In the genomic region with DNA sequence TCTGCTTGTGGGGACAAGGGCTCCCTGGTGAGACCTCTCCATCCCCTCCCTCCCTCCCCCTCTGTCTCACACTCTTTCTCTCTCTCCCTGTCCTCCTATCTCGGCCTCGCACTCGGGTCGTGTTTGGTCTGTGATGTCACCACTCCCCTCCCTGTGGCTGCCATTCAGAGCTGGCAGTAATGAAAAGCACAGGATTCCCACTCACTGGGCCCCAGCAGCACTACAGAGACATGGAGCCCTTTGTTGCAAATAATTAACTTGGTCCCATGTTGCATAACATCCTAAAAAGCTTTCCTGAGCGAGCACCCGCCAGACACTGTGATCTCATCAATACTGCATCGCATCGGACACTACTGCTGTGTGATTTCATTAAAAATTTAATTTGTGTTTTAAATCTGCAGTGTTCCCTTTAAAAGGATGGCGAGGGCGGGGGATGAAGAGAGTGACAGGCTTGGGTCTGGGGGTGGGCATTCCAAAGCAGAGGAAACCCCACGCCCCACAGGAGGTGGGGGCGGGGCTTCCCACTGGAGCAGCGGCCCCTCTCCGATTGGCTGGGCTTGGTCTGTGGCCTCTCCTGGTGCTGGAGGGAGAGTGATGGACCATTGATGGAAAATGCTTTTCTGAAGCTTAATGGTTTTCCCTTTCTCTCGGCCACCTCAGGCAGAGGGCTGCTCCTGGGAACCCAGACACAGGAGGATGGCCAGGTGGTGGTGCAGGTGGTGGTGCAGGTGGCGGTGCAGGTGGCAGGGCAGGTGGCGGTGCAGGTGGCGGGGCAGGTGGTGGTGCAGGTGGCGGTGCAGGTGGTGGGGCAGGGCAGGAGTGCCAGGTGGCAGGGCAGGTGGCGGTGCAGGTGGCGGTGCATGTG, we compare ENCODE assay signal across 16 cellular contexts. TPM values are rescaled to one million over a fixed set of nuclear protein-coding genes. Genes with fewer than 3 reads are reported as not detected.
DNase-seq lines count a peak whose midpoint lies in the region; ATAC-seq and TF ChIP-seq lines count a peak whose summit lies in the region.
"Had no signal": no experiment of that assay in that cellular context is flagged by ENCODE, and none has a peak within 500 bp of the region (broad histone marks: within the 10 kb centered on the region; RNA-seq: fewer than 3 reads in every experiment).

No MANE protein-coding gene starts in this region.

- TF ChIP-seq RAD21 in SK-N-SH (IDR thresholded peaks at IDR 0.05; ENCODE audit: low read length): no peak

- H3K79me2 ChIP-seq in SK-N-SH (ENCODE audit: insufficient read depth): no peaks in the 10 kb centered on the region

- H4K20me1 ChIP-seq in SK-N-SH (ENCODE audit: insufficient read depth): no peaks in the 10 kb centered on the region

- H3K4me3 ChIP-seq in SK-N-SH (ENCODE audit: low read depth in 2 of 2, low read length in 1 of 2): no peak overlapping the region; a peak in 1 of 4 replicates
- H3K4me3 ChIP-seq: SK-N-MC had no signal

- POLR2A ChIA-PET in SK-N-SH (lab: Yijun Ruan, JAX): no interaction called here

- 43% methylated on average over 21 of the region's 21 CpGs for WGBS in SK-N-SH (ENCODE audit: low lambda C conversion rate)

- no peak for TF ChIP-seq EP300 in SK-N-SH (IDR thresholded peaks at IDR 0.05; ENCODE audit: borderline replicate concordance in 1 of 2, low read depth in 1 of 2, low read length in 1 of 2)

- H3K36me3 ChIP-seq in SK-N-SH (replicated peaks in 1 of 2; ENCODE audit: control insufficient read depth in 1 of 2, insufficient read depth in 2 of 2, low read length in 1 of 2): no peaks in the 10 kb centered on the region

- CTCF ChIA-PET in SK-N-SH (lab: Yijun Ruan, JAX): interaction anchor here (0.8 to 4.8 kb wide), 5 partner anchors 15 to 490 kb away, joined by 3 to 21 read pairs (median 9); a partner anchor contains a TSS

- peak; percentile 34 for DNase-seq in DMS53 (lab: John Stamatoyannopoulos, UW)
- DNase-seq in DMS53 treated with DMSO at 0.1 percent for 48 hours (lab: John Stamatoyannopoulos, UW; ENCODE audit: unreplicated experiment): no peak
- DNase-seq in SK-N-SH: peak; percentile 91
- DNase-seq in iPS-NIHi7 (ENCODE audit: extremely low spot score): peak; percentile 77
- DNase-seq in renal cortical epithelial cell (ENCODE audit: low read depth): peak; percentile 57
- DNase-seq in activated effector memory CD4-positive, alpha-beta T cell treated with Interleukin-2 at 50 U/mL for 16 hours: no peak
- DNase-seq in HPDE6-E6E7 (ENCODE audit: extremely low spot score): no peak
- DNase-seq: 8988T; activated CD4-positive, alpha-beta T cell treated with anti-CD3 and anti-CD28 coated beads, Interleukin-2, amount 50 U/mL, for 4 hours; activated naive CD8-positive, alpha-beta T cell treated with anti-CD3 and anti-CD28 coated beads, Interleukin-2, amount 10 ng/mL, durations not matched to agents 7 days and 5 days; activated T-cell treated with anti-CD3 and anti-CD28 coated beads, Interleukin-2, amount 50 U/mL, for 24 hours; left ventricle myocardium superior; NCI-H187 had no signal

- no peak overlapping the region for H2AFZ ChIP-seq in SK-N-SH (ENCODE audit: low read depth)

- no peaks in the 10 kb centered on the region for H3F3A ChIP-seq in SK-N-SH (replicated peaks; ENCODE audit: insufficient read depth)

- no peak for ATAC-seq in HG03432 (IDR thresholded peaks at IDR 0.05; ENCODE audit: unreplicated experiment)
- ATAC-seq: left ventricle myocardium superior had no signal

- H3K27ac ChIP-seq in SK-N-SH (ENCODE audit: low read depth in 2 of 2, low read length in 1 of 2): no peak overlapping the region
- H3K27ac ChIP-seq: SK-N-MC had no signal

- H3K9me3 ChIP-seq in SK-N-SH: no peaks in the 10 kb centered on the region

- H3K4me1 ChIP-seq in SK-N-SH (ENCODE audit: control insufficient read depth in 1 of 2, insufficient read depth in 2 of 2, low read depth in 1 of 2, low read length in 1 of 2): peaks cover 0 to 3% of the 10 kb centered on the region in 2 experiments; a peak in 2 of 4 replicates

- no peak for TF ChIP-seq CTCF in SK-N-SH (IDR thresholded peaks at IDR 0.05)

- peaks cover 5% of the 10 kb centered on the region for H3K27me3 ChIP-seq in SK-N-SH (ENCODE audit: insufficient read depth)

- H3K4me2 ChIP-seq in SK-N-SH: no peak overlapping the region

- H3K9me2 ChIP-seq in SK-N-SH: no peaks in the 10 kb centered on the region

- H3K9ac ChIP-seq in SK-N-SH: no peak overlapping the region

TF ChIP-seq in SK-N-SH, 30 proteins besides CTCF, POLR2A, EP300 and RAD21 (continues in another document):
- TF ChIP-seq, protein P1, sequence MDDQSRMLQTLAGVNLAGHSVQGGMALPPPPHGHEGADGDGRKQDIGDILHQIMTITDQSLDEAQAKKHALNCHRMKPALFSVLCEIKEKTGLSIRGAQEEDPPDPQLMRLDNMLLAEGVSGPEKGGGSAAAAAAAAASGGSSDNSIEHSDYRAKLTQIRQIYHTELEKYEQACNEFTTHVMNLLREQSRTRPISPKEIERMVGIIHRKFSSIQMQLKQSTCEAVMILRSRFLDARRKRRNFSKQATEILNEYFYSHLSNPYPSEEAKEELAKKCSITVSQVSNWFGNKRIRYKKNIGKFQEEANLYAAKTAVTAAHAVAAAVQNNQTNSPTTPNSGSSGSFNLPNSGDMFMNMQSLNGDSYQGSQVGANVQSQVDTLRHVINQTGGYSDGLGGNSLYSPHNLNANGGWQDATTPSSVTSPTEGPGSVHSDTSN (IDR thresholded peaks at IDR 0.05): no peak
- TF ChIP-seq POLR2AphosphoS5 (IDR thresholded peaks at IDR 0.05; ENCODE audit: low read depth, low read length): no peak
- no peak for TF ChIP-seq RFX5 (IDR thresholded peaks at IDR 0.05; ENCODE audit: low read length)
- no peak for TF ChIP-seq RXRA (IDR thresholded peaks at IDR 0.05; ENCODE audit: borderline replicate concordance, low read depth)
- TF ChIP-seq TEAD4 (IDR thresholded peaks at IDR 0.05; ENCODE audit: borderline replicate concordance, insufficient read depth): no peak
- TF ChIP-seq GABPA (IDR thresholded peaks at IDR 0.05; ENCODE audit: low read depth): no peak
- TF ChIP-seq JUND (IDR thresholded peaks at IDR 0.05): no peak
- no peak for TF ChIP-seq YY1 (IDR thresholded peaks at IDR 0.05; ENCODE audit: low read depth)
- no peak for TF ChIP-seq MXI1 (IDR thresholded peaks at IDR 0.05; ENCODE audit: low read depth, low read length)
- no peak for TF ChIP-seq ELF1 (IDR thresholded peaks at IDR 0.05)
- no peak for TF ChIP-seq SIN3A (IDR thresholded peaks at IDR 0.05; ENCODE audit: borderline replicate concordance, low read depth, low read length)
- TF ChIP-seq, protein P2, sequence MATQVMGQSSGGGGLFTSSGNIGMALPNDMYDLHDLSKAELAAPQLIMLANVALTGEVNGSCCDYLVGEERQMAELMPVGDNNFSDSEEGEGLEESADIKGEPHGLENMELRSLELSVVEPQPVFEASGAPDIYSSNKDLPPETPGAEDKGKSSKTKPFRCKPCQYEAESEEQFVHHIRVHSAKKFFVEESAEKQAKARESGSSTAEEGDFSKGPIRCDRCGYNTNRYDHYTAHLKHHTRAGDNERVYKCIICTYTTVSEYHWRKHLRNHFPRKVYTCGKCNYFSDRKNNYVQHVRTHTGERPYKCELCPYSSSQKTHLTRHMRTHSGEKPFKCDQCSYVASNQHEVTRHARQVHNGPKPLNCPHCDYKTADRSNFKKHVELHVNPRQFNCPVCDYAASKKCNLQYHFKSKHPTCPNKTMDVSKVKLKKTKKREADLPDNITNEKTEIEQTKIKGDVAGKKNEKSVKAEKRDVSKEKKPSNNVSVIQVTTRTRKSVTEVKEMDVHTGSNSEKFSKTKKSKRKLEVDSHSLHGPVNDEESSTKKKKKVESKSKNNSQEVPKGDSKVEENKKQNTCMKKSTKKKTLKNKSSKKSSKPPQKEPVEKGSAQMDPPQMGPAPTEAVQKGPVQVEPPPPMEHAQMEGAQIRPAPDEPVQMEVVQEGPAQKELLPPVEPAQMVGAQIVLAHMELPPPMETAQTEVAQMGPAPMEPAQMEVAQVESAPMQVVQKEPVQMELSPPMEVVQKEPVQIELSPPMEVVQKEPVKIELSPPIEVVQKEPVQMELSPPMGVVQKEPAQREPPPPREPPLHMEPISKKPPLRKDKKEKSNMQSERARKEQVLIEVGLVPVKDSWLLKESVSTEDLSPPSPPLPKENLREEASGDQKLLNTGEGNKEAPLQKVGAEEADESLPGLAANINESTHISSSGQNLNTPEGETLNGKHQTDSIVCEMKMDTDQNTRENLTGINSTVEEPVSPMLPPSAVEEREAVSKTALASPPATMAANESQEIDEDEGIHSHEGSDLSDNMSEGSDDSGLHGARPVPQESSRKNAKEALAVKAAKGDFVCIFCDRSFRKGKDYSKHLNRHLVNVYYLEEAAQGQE (IDR thresholded peaks at IDR 0.05; ENCODE audit: low read depth, low read length): no peak
- TF ChIP-seq NFIC (IDR thresholded peaks at IDR 0.05; ENCODE audit: borderline replicate concordance): no peak
- no peak for TF ChIP-seq MEF2A (IDR thresholded peaks at IDR 0.05; ENCODE audit: borderline replicate concordance, low read depth)
- TF ChIP-seq, protein P3, sequence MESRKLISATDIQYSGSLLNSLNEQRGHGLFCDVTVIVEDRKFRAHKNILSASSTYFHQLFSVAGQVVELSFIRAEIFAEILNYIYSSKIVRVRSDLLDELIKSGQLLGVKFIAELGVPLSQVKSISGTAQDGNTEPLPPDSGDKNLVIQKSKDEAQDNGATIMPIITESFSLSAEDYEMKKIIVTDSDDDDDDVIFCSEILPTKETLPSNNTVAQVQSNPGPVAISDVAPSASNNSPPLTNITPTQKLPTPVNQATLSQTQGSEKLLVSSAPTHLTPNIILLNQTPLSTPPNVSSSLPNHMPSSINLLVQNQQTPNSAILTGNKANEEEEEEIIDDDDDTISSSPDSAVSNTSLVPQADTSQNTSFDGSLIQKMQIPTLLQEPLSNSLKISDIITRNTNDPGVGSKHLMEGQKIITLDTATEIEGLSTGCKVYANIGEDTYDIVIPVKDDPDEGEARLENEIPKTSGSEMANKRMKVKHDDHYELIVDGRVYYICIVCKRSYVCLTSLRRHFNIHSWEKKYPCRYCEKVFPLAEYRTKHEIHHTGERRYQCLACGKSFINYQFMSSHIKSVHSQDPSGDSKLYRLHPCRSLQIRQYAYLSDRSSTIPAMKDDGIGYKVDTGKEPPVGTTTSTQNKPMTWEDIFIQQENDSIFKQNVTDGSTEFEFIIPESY (IDR thresholded peaks at IDR 0.05; ENCODE audit: borderline replicate concordance, low read depth): no peak

RNA-seq across cellular contexts. Expression of a gene that starts 15.3 kb away (rescaled TPM):
- polyA plus RNA-seq in SK-N-SH (2012; rRNA removed): 0.05 and 0.16 TPM in 2 replicates
- polyA plus RNA-seq in SK-N-SH (2012; cell fraction: cytosol; rRNA removed): 0.01 and 0.03 TPM in 2 replicates
- 0.05 and 0.38 TPM in 2 replicates for polyA plus RNA-seq in SK-N-SH (2012; cell fraction: nucleus; rRNA removed)
- total RNA-seq in renal cortical epithelial cell: 0.17 TPM in 1 of 2 replicates, not detected in the other
- total RNA-seq: left ventricle myocardium superior, MCF 10A had no signal

RNA-seq across cellular contexts. Expression of a gene that starts 52.9 kb away (rescaled TPM):
- 9.0 and 14.9 TPM in 2 replicates for polyA plus RNA-seq in SK-N-SH (2012; rRNA removed)
- polyA plus RNA-seq in SK-N-SH (2012; cell fraction: cytosol; rRNA removed): 6.0 and 9.5 TPM in 2 replicates
- 19.9 and 24.6 TPM in 2 replicates for polyA plus RNA-seq in SK-N-SH (2012; cell fraction: nucleus; rRNA removed)
- 11.6 and 35.5 TPM in 2 replicates for total RNA-seq in renal cortical epithelial cell

Comparison
In these comparisons a context has a peak if more than half of its experiments do, and no peak if none do; other contexts are left out.
1. DNase-seq: peak in DMS53 (single experiment), SK-N-SH (single experiment), iPS-NIHi7 (single experiment) and renal cortical epithelial cell (single experiment); none in DMS53 treated with DMSO at 0.1 percent for 48 hours (single experiment), activated effector memory CD4-positive, alpha-beta T cell treated with Interleukin-2 at 50 U/mL for 16 hours (single experiment) and HPDE6-E6E7 (single experiment).